14 cellular contexts compared by ENCODE assay signal in genomic region chr12:72790273-72790672, GRCh38.
"Had no signal": no experiment of that assay in that cellular context is flagged by ENCODE, and none has a peak within 500 bp of the region (broad histone marks: within the 10 kb centered on the region; RNA-seq: fewer than 3 reads in every experiment).

No MANE protein-coding gene starts in this region.

- H3K27ac Mint-ChIP-seq: naive thymus-derived CD8-positive, alpha-beta T cell; T-helper 1 cell treated with Interleukin-12 subunit alpha and Interleukin-12 subunit beta and Interleukin-4 antibody, amounts not matched to agents 30 μg/mL and 1 μg/mL, for 36 hours had no signal

- H3K4me1 Mint-ChIP-seq: naive thymus-derived CD8-positive, alpha-beta T cell had no signal

- ATAC-seq: activated CD4-positive, CD25-positive, alpha-beta regulatory T cell treated with anti-CD3 and anti-CD28 coated beads, Interleukin-2, amount 50 U/mL, for 24 hours; body of pancreas; left colon; mucosa of descending colon; naive thymus-derived CD8-positive, alpha-beta T cell had no signal

- H3K4me3 Mint-ChIP-seq: naive thymus-derived CD8-positive, alpha-beta T cell; T-helper 1 cell treated with Interleukin-12 subunit alpha and Interleukin-12 subunit beta and Interleukin-4 antibody, amounts not matched to agents 30 μg/mL and 1 μg/mL, for 36 hours had no signal

- H3K27me3 ChIP-seq: adrenal gland, body of pancreas, hepatocyte, right atrium auricular region, tibial nerve had no signal

- H3K9me3 ChIP-seq: adrenal gland, body of pancreas had no signal

- H3K27ac ChIP-seq: adrenal gland, body of pancreas, hepatocyte, right atrium auricular region, tibial nerve had no signal

- H3K36me3 Mint-ChIP-seq: naive thymus-derived CD8-positive, alpha-beta T cell had no signal

- H3K4me1 ChIP-seq: adrenal gland, body of pancreas, right atrium auricular region, tibial nerve had no signal

- DNase-seq: activated naive CD4-positive, alpha-beta T cell treated with anti-CD3 and anti-CD28 coated beads, Interleukin-2, amount 50 U/mL, for 16 hours; adrenal gland; body of pancreas; effector memory CD4-positive, alpha-beta T cell; left colon; mucosa of descending colon; naive thymus-derived CD8-positive, alpha-beta T cell had no signal

- H3K4me3 ChIP-seq: adrenal gland, body of pancreas, hepatocyte, lung, mucosa of descending colon, right atrium auricular region, smooth muscle cell, tibial nerve had no signal

- H3K36me3 ChIP-seq: adrenal gland, right atrium auricular region, tibial nerve had no signal
